ENCODE assay signal across 8 cellular contexts in genomic region chr9:127910613-127911205, GRCh38. TPM values are rescaled to one million over a fixed set of nuclear protein-coding genes. Genes with fewer than 3 reads are reported as not detected.
DNase-seq lines count a peak whose midpoint lies in the region; ATAC-seq and TF ChIP-seq lines count a peak whose summit lies in the region.

No MANE protein-coding gene starts in this region.

- intact Hi-C loops in activated CD4-positive, alpha-beta memory T cell treated with anti-CD3 and anti-CD28 coated beads for 36 hours (cut with micrococcal nuclease), result loop anchor here (5.0 kb wide), 1 partner anchor 43 kb away; no protein-coding TSS in a partner anchor

- POLR2A ChIA-PET in activated CD4-positive, alpha-beta memory T cell treated with anti-CD3 and anti-CD28 coated beads for 36 hours (lab: Charles Lee), result no interaction called here

- peaks cover 39% of the 10 kb centered on the region for H3K4me1 Mint-ChIP-seq in activated CD4-positive, alpha-beta memory T cell treated with anti-CD3 and anti-CD28 coated beads for 36 hours (ENCODE audit: low read depth)

- ATAC-seq in GM18867 (IDR thresholded peaks at IDR 0.05; ENCODE audit: unreplicated experiment) (no peak), GM18907 (IDR thresholded peaks at IDR 0.05; ENCODE audit: unreplicated experiment) (no peak)

- no peaks in the 10 kb centered on the region for H3K9me3 Mint-ChIP-seq in activated CD4-positive, alpha-beta memory T cell treated with anti-CD3 and anti-CD28 coated beads for 36 hours

- CTCF ChIA-PET in activated CD4-positive, alpha-beta memory T cell treated with anti-CD3 and anti-CD28 coated beads for 36 hours (lab: Charles Lee), result interaction anchor here (0.7 to 2.4 kb wide), 5 partner anchors 11 to 176 kb away, joined by 3 to 11 read pairs (median 4); partner anchors contain the start of genes ST6GALNAC6 and TOR2A

- H3K27me3 Mint-ChIP-seq in activated CD4-positive, alpha-beta memory T cell treated with anti-CD3 and anti-CD28 coated beads for 36 hours, result no peaks in the 10 kb centered on the region

- TF ChIP-seq CTCF in AG09319 (IDR thresholded peaks at IDR 0.05; ENCODE audit: low read depth, low read length) (peak; percentile 15), GM12872 (IDR thresholded peaks at IDR 0.05; ENCODE audit: insufficient read depth, low read depth, low read length) (peak; percentile 35; the same call in 1 of the 3 replicates)

- peak overlapping the region; percentile 95 for H3K27ac Mint-ChIP-seq in activated CD4-positive, alpha-beta memory T cell treated with anti-CD3 and anti-CD28 coated beads for 36 hours

- peaks cover 22% of the 10 kb centered on the region for H3K36me3 Mint-ChIP-seq in activated CD4-positive, alpha-beta memory T cell treated with anti-CD3 and anti-CD28 coated beads for 36 hours

- DNase-seq in AG09319 (ENCODE audit: extremely low read depth, low read depth) (no peak), kidney glomerular epithelial cell (lab: John Stamatoyannopoulos, UW) (peak; percentile 58), NCI-H345 treated with DMSO at 0.1 percent for 48 hours (lab: John Stamatoyannopoulos, UW; ENCODE audit: unreplicated experiment) (no peak), RPMI8226 (no peak)
- DNase-seq in activated CD4-positive, alpha-beta memory T cell treated with anti-CD3 and anti-CD28 coated beads for 36 hours, result no peak

- H3K4me3 Mint-ChIP-seq in activated CD4-positive, alpha-beta memory T cell treated with anti-CD3 and anti-CD28 coated beads for 36 hours, result no peak overlapping the region

RNA-seq across cellular contexts. Expression of gene ST6GALNAC4, which starts 6.1 kb away (rescaled TPM):
- total RNA-seq in activated CD4-positive, alpha-beta memory T cell treated with anti-CD3 and anti-CD28 coated beads for 36 hours, result 10 to 100 TPM; 21.2 to 23.5 TPM

RNA-seq across cellular contexts. Expression of gene ST6GALNAC6, which starts 11.3 kb away (rescaled TPM):
- total RNA-seq in activated CD4-positive, alpha-beta memory T cell treated with anti-CD3 and anti-CD28 coated beads for 36 hours, result 10 to 100 TPM; 50.1 to 53.8 TPM

RNA-seq across cellular contexts. Expression of gene PIP5KL1, which starts 19.9 kb away (rescaled TPM):
- total RNA-seq in activated CD4-positive, alpha-beta memory T cell treated with anti-CD3 and anti-CD28 coated beads for 36 hours, result 1 to 10 TPM in 1 of 2 experiments, under 1 TPM in 1; 0.94 to 2.9 TPM

RNA-seq across cellular contexts. Expression of gene DPM2, which starts 26.9 kb away (rescaled TPM):
- 10 to 100 TPM; 41.5 to 42.0 TPM for total RNA-seq in activated CD4-positive, alpha-beta memory T cell treated with anti-CD3 and anti-CD28 coated beads for 36 hours

RNA-seq across cellular contexts. Expression of gene AK1, which starts 33.2 kb away (rescaled TPM):
- 10 to 100 TPM; 27.7 to 28.5 TPM for total RNA-seq in activated CD4-positive, alpha-beta memory T cell treated with anti-CD3 and anti-CD28 coated beads for 36 hours
